Comparison of ENCODE assay signal across 1 cellular context in the genomic region with DNA sequence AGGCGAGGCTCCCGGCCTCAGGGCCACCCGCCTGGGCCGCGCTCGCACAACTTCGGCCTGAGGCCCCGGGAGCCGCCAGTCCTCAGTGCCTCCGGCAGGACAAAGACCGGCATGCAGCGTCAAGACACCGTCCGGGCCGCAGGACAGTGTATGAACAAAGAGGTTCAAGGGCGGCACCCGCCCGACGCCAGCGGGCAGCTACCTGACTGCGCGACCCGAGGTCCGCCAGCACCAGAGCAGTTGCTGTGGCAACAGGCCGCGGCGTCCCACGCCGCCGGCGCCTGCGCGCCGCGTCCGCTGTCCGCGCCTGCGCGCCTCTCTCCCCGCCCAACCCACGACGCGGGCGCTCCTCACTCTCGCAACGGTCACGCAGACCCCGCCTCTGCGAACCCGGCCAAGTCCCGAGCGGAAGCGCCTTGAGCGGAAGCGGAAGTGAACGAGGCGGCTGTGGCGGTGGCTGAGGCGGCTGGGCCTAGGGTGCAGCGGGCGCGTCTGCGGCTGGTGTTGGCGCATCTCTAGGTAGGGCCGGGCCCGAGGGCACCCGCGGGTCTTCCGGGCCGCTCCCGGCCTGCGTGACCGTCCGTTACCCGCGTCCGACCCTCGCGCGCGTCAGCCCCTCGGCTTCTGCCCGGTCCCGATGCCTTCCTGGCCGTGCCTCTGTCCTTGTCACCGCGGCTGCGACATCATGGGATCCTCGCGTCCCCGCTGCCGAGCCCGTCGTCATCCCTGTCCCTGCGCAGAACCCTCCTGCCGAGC.
A peak's percentile ranks its signal among the peaks of the same experiment; 100 is the strongest.
TF ChIP-seq lines count a peak whose summit lies in the region.

A gene with protein sequence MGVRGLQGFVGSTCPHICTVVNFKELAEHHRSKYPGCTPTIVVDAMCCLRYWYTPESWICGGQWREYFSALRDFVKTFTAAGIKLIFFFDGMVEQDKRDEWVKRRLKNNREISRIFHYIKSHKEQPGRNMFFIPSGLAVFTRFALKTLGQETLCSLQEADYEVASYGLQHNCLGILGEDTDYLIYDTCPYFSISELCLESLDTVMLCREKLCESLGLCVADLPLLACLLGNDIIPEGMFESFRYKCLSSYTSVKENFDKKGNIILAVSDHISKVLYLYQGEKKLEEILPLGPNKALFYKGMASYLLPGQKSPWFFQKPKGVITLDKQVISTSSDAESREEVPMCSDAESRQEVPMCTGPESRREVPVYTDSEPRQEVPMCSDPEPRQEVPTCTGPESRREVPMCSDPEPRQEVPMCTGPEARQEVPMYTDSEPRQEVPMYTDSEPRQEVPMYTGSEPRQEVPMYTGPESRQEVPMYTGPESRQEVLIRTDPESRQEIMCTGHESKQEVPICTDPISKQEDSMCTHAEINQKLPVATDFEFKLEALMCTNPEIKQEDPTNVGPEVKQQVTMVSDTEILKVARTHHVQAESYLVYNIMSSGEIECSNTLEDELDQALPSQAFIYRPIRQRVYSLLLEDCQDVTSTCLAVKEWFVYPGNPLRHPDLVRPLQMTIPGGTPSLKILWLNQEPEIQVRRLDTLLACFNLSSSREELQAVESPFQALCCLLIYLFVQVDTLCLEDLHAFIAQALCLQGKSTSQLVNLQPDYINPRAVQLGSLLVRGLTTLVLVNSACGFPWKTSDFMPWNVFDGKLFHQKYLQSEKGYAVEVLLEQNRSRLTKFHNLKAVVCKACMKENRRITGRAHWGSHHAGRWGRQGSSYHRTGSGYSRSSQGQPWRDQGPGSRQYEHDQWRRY (plus strand): TSS at position 435 of the 756 bp plus-strand sequence. CDS start 10,633 bp downstream, outside the sequence.

TF ChIP-seq in GM12878, 131 proteins besides CTCF, POLR2A, EP300 and RAD21 (continued from another document and continues in another):
- TF ChIP-seq, protein P1, sequence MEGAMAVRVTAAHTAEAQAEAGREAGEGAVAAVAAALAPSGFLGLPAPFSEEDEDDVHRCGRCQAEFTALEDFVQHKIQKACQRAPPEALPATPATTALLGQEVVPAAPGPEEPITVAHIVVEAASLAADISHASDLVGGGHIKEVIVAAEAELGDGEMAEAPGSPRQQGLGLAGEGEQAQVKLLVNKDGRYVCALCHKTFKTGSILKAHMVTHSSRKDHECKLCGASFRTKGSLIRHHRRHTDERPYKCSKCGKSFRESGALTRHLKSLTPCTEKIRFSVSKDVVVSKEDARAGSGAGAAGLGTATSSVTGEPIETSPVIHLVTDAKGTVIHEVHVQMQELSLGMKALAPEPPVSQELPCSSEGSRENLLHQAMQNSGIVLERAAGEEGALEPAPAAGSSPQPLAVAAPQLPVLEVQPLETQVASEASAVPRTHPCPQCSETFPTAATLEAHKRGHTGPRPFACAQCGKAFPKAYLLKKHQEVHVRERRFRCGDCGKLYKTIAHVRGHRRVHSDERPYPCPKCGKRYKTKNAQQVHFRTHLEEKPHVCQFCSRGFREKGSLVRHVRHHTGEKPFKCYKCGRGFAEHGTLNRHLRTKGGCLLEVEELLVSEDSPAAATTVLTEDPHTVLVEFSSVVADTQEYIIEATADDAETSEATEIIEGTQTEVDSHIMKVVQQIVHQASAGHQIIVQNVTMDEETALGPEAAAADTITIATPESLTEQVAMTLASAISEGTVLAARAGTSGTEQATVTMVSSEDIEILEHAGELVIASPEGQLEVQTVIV (IDR thresholded peaks at IDR 0.05; ENCODE audit: borderline replicate concordance, partially characterized antibody) = peak; percentile 66
- TF ChIP-seq, protein P2, sequence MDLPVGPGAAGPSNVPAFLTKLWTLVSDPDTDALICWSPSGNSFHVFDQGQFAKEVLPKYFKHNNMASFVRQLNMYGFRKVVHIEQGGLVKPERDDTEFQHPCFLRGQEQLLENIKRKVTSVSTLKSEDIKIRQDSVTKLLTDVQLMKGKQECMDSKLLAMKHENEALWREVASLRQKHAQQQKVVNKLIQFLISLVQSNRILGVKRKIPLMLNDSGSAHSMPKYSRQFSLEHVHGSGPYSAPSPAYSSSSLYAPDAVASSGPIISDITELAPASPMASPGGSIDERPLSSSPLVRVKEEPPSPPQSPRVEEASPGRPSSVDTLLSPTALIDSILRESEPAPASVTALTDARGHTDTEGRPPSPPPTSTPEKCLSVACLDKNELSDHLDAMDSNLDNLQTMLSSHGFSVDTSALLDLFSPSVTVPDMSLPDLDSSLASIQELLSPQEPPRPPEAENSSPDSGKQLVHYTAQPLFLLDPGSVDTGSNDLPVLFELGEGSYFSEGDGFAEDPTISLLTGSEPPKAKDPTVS (IDR thresholded peaks at IDR 0.05; ENCODE audit: low read depth, low read length) = no peak
- TF ChIP-seq EZH2 (IDR thresholded peaks at IDR 0.05; ENCODE audit: borderline replicate concordance, control insufficient read depth, low read depth, low read length) (no peak), RUNX3 (IDR thresholded peaks at IDR 0.05; ENCODE audit: low read length) (peak; percentile 52), MYB (IDR thresholded peaks at IDR 0.05; ENCODE audit: borderline replicate concordance, low read depth, low read length) (no peak), ATF7 (IDR thresholded peaks at IDR 0.05; ENCODE audit: low read depth) (no peak), FOXM1 (IDR thresholded peaks at IDR 0.05; ENCODE audit: low read depth, low read length) (no peak), KDM1A (IDR thresholded peaks at IDR 0.05; ENCODE audit: borderline replicate concordance) (no peak), CREB1 (IDR thresholded peaks at IDR 0.05; ENCODE audit: low read depth) (peak; percentile 65; the same call in 1 of the 2 replicates), TCF12 (IDR thresholded peaks at IDR 0.05; ENCODE audit: low read depth, low read length) (0 out of 2 replicates have a peak, but pooled peaks have one; percentile 34), RBBP5 (conservative IDR thresholded peaks at IDR 0.05) (no peak), TBL1XR1 (IDR thresholded peaks at IDR 0.05; ENCODE audit: low read depth, low read length) (0 out of 2 replicates have a peak, but pooled peaks have one; percentile 36), BACH1 (IDR thresholded peaks at IDR 0.05; ENCODE audit: borderline replicate concordance) (peak; percentile 89), IKZF1 (conservative IDR thresholded peaks at IDR 0.05) (peak; percentile 100), PML (IDR thresholded peaks at IDR 0.05; ENCODE audit: low read length) (peak; percentile 84; the same call in 1 of the 2 replicates), RAD51 (IDR thresholded peaks at IDR 0.05) (no peak), TCF3 (IDR thresholded peaks at IDR 0.05; ENCODE audit: borderline replicate concordance, insufficient read depth, low read depth, low read length) (peak; percentile 79; the same call in 1 of the 2 replicates), ASH2L (IDR thresholded peaks at IDR 0.05; ENCODE audit: borderline replicate concordance, low read depth) (no peak; the same call in 1 of the 2 replicates), POU2F2 (IDR thresholded peaks at IDR 0.05; ENCODE audit: borderline replicate concordance, low read depth, low read length) (peak; percentile 83), CREM (IDR thresholded peaks at IDR 0.05; ENCODE audit: low read depth) (peak; percentile 55; the same call in 1 of the 2 replicates), NR2F1 (conservative IDR thresholded peaks at IDR 0.05) (peak; percentile 92), MYC (IDR thresholded peaks at IDR 0.05; ENCODE audit: insufficient read depth, insufficient read length, insufficient replicate concordance, low read length, severe bottlenecking) (no peak), YY1 (IDR thresholded peaks at IDR 0.05; ENCODE audit: low read depth, low read length) (peak; percentile 22; the same call in 1 of the 2 replicates), TARDBP (IDR thresholded peaks at IDR 0.05; ENCODE audit: borderline replicate concordance) (no peak), JUNB (IDR thresholded peaks at IDR 0.05) (no peak)
- TF ChIP-seq, protein P3, sequence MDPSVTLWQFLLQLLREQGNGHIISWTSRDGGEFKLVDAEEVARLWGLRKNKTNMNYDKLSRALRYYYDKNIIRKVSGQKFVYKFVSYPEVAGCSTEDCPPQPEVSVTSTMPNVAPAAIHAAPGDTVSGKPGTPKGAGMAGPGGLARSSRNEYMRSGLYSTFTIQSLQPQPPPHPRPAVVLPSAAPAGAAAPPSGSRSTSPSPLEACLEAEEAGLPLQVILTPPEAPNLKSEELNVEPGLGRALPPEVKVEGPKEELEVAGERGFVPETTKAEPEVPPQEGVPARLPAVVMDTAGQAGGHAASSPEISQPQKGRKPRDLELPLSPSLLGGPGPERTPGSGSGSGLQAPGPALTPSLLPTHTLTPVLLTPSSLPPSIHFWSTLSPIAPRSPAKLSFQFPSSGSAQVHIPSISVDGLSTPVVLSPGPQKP (IDR thresholded peaks at IDR 0.05; ENCODE audit: low read depth, low read length) = peak; percentile 85
- TF ChIP-seq, protein P4, sequence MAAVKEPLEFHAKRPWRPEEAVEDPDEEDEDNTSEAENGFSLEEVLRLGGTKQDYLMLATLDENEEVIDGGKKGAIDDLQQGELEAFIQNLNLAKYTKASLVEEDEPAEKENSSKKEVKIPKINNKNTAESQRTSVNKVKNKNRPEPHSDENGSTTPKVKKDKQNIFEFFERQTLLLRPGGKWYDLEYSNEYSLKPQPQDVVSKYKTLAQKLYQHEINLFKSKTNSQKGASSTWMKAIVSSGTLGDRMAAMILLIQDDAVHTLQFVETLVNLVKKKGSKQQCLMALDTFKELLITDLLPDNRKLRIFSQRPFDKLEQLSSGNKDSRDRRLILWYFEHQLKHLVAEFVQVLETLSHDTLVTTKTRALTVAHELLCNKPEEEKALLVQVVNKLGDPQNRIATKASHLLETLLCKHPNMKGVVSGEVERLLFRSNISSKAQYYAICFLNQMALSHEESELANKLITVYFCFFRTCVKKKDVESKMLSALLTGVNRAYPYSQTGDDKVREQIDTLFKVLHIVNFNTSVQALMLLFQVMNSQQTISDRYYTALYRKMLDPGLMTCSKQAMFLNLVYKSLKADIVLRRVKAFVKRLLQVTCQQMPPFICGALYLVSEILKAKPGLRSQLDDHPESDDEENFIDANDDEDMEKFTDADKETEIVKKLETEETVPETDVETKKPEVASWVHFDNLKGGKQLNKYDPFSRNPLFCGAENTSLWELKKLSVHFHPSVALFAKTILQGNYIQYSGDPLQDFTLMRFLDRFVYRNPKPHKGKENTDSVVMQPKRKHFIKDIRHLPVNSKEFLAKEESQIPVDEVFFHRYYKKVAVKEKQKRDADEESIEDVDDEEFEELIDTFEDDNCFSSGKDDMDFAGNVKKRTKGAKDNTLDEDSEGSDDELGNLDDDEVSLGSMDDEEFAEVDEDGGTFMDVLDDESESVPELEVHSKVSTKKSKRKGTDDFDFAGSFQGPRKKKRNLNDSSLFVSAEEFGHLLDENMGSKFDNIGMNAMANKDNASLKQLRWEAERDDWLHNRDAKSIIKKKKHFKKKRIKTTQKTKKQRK (IDR thresholded peaks at IDR 0.05; ENCODE audit: low read depth, low read length) = no peak
- TF ChIP-seq, protein P5, sequence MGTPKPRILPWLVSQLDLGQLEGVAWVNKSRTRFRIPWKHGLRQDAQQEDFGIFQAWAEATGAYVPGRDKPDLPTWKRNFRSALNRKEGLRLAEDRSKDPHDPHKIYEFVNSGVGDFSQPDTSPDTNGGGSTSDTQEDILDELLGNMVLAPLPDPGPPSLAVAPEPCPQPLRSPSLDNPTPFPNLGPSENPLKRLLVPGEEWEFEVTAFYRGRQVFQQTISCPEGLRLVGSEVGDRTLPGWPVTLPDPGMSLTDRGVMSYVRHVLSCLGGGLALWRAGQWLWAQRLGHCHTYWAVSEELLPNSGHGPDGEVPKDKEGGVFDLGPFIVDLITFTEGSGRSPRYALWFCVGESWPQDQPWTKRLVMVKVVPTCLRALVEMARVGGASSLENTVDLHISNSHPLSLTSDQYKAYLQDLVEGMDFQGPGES (IDR thresholded peaks at IDR 0.05) = peak; percentile 47; the same call in 1 of the 2 replicates
- TF ChIP-seq, protein P6, sequence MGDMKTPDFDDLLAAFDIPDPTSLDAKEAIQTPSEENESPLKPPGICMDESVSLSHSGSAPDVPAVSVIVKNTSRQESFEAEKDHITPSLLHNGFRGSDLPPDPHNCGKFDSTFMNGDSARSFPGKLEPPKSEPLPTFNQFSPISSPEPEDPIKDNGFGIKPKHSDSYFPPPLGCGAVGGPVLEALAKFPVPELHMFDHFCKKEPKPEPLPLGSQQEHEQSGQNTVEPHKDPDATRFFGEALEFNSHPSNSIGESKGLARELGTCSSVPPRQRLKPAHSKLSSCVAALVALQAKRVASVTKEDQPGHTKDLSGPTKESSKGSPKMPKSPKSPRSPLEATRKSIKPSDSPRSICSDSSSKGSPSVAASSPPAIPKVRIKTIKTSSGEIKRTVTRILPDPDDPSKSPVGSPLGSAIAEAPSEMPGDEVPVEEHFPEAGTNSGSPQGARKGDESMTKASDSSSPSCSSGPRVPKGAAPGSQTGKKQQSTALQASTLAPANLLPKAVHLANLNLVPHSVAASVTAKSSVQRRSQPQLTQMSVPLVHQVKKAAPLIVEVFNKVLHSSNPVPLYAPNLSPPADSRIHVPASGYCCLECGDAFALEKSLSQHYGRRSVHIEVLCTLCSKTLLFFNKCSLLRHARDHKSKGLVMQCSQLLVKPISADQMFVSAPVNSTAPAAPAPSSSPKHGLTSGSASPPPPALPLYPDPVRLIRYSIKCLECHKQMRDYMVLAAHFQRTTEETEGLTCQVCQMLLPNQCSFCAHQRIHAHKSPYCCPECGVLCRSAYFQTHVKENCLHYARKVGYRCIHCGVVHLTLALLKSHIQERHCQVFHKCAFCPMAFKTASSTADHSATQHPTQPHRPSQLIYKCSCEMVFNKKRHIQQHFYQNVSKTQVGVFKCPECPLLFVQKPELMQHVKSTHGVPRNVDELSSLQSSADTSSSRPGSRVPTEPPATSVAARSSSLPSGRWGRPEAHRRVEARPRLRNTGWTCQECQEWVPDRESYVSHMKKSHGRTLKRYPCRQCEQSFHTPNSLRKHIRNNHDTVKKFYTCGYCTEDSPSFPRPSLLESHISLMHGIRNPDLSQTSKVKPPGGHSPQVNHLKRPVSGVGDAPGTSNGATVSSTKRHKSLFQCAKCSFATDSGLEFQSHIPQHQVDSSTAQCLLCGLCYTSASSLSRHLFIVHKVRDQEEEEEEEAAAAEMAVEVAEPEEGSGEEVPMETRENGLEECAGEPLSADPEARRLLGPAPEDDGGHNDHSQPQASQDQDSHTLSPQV (IDR thresholded peaks at IDR 0.05) = no peak
- TF ChIP-seq, protein P7, sequence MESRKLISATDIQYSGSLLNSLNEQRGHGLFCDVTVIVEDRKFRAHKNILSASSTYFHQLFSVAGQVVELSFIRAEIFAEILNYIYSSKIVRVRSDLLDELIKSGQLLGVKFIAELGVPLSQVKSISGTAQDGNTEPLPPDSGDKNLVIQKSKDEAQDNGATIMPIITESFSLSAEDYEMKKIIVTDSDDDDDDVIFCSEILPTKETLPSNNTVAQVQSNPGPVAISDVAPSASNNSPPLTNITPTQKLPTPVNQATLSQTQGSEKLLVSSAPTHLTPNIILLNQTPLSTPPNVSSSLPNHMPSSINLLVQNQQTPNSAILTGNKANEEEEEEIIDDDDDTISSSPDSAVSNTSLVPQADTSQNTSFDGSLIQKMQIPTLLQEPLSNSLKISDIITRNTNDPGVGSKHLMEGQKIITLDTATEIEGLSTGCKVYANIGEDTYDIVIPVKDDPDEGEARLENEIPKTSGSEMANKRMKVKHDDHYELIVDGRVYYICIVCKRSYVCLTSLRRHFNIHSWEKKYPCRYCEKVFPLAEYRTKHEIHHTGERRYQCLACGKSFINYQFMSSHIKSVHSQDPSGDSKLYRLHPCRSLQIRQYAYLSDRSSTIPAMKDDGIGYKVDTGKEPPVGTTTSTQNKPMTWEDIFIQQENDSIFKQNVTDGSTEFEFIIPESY (IDR thresholded peaks at IDR 0.05) = no peak
- TF ChIP-seq, protein P8, sequence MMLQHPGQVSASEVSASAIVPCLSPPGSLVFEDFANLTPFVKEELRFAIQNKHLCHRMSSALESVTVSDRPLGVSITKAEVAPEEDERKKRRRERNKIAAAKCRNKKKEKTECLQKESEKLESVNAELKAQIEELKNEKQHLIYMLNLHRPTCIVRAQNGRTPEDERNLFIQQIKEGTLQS (IDR thresholded peaks at IDR 0.05; ENCODE audit: borderline replicate concordance, extremely low read depth, low read depth, low read length) = no peak
